20 cellular contexts compared by ENCODE assay signal in the genomic region with DNA sequence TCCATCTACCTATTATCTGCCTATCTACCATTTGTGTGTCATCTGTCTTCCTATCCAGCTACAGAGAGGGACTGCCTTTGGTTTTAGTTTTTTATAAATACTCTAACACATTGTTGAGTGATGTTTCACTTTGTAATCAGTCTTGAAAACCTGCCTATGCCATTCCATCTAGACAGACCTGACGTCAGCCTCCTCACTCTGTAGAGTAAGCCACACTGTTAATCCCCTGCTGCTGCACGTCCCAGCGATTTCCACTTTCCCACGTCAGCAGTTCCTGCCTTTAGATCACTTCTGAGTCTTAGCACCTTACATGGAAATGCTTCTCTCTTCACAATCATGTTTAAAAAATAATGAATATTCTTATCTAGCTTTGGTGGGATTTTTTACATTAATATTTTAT. TPM values are rescaled to one million over a fixed set of nuclear protein-coding genes. Genes with fewer than 3 reads are reported as not detected.
DNase-seq lines count a peak whose midpoint lies in the region; ATAC-seq, FAIRE-seq and TF ChIP-seq lines count a peak whose summit lies in the region.
"Had no signal": no experiment of that assay in that cellular context is flagged by ENCODE, and none has a peak within 500 bp of the region (broad histone marks: within the 10 kb centered on the region; RNA-seq: fewer than 3 reads in every experiment).

No MANE protein-coding gene starts in this region.

- H3K4me3 ChIP-seq in epithelial cell of esophagus (ENCODE audit: low read length) (no peak overlapping the region), retinal pigment epithelial cell (ENCODE audit: low read length) (no peak overlapping the region)

- DNase-seq in Daoy (ENCODE audit: low read depth) (peak; percentile 33), NCI-H82 treated with DMSO at 0.1 percent for 48 hours (lab: John Stamatoyannopoulos, UW; ENCODE audit: unreplicated experiment) (peak; percentile 61), epithelial cell of esophagus (ENCODE audit: low read depth) (peak; percentile 67), retinal pigment epithelial cell (ENCODE audit: low read depth) (peak; percentile 10), GM12891 (ENCODE audit: insufficient read length, low spot score) (no peak), NCI-H146 treated with DMSO at 0.1 percent for 48 hours (lab: John Stamatoyannopoulos, UW; ENCODE audit: unreplicated experiment) (no peak)
- DNase-seq: CD4-positive, CD25-positive, alpha-beta regulatory T cell; DMS79 treated with DMSO at 0.1 percent for 48 hours; H7; KG1; NCI-H1105; NCI-H146; NCI-H2029 treated with DMSO at 0.1 percent for 48 hours; NCI-H446 treated with DMSO at 0.1 percent for 48 hours; T-helper 1 cell had no signal

- ATAC-seq in HG03439 (IDR thresholded peaks at IDR 0.05; ENCODE audit: unreplicated experiment): no peak
- ATAC-seq: Panc1 had no signal

- no peak for FAIRE-seq in GM12891 (lab: Jason Lieb, UNC)
- FAIRE-seq: G401.6, GM19239 had no signal

- no peak for TF ChIP-seq POLR2A in GM12891 (IDR thresholded peaks at IDR 0.05; ENCODE audit: low read depth, low read length)

- TF ChIP-seq CTCF in epithelial cell of esophagus (IDR thresholded peaks at IDR 0.05; ENCODE audit: insufficient read depth, low read depth, low read length, missing control alignments) (no peak), retinal pigment epithelial cell (conservative IDR thresholded peaks at IDR 0.05; ENCODE audit: low read depth, low read length) (no peak)

TF ChIP-seq in GM12891, 5 proteins besides CTCF, POLR2A, EP300 and RAD21:
- TF ChIP-seq TAF1 (IDR thresholded peaks at IDR 0.05; ENCODE audit: low read depth, low read length) (no peak), PAX5 (IDR thresholded peaks at IDR 0.05; ENCODE audit: insufficient read depth, low read length, severe bottlenecking) (no peak), POLR2AphosphoS5 (IDR thresholded peaks at IDR 0.05; ENCODE audit: low read depth, low read length) (no peak), SPI1 (IDR thresholded peaks at IDR 0.05; ENCODE audit: low read depth, low read length) (no peak), POU2F2 (IDR thresholded peaks at IDR 0.05; ENCODE audit: low read depth, low read length) (no peak)

RNA-seq across cellular contexts. Expression of a gene that starts 54.8 kb away (rescaled TPM):
- not detected in 2 replicates for total RNA-seq in Daoy (2014; rRNA removed; shearing (Covaris generic))
- polyA plus RNA-seq in GM12891 (2012; ENCODE audit: low read depth, missing spikeins): 0.27 TPM
- total RNA-seq: CD4-positive, CD25-positive, alpha-beta regulatory T cell; H7 had no signal
- polyA plus RNA-seq: BJ; CD4-positive, CD25-positive, alpha-beta regulatory T cell had no signal

Comparison
In these comparisons a context has a peak if more than half of its experiments do, and no peak if none do; other contexts are left out.
1. DNase-seq: peak in Daoy (single experiment), NCI-H82 treated with DMSO at 0.1 percent for 48 hours (single experiment), epithelial cell of esophagus (single experiment) and retinal pigment epithelial cell (single experiment); none in GM12891 (single experiment) and NCI-H146 treated with DMSO at 0.1 percent for 48 hours (single experiment).